ENCODE assay signal across 11 cellular contexts in genomic region chr3:110736332-110736731, GRCh38.
DNase-seq lines count a peak whose midpoint lies in the region; ATAC-seq and TF ChIP-seq lines count a peak whose summit lies in the region.
"Had no signal": no experiment of that assay in that cellular context is flagged by ENCODE, and none has a peak within 500 bp of the region (broad histone marks: within the 10 kb centered on the region; RNA-seq: fewer than 3 reads in every experiment).

No MANE protein-coding gene starts in this region.

- H3K4me1 ChIP-seq in right cardiac atrium (ENCODE audit: control insufficient read depth, insufficient read depth, low read length) (no peaks in the 10 kb centered on the region), suprapubic skin (no peaks in the 10 kb centered on the region)

- no peak for TF ChIP-seq POLR2A in suprapubic skin (IDR thresholded peaks at IDR 0.05)

- peak; percentile 95 for ATAC-seq in GM18519 (IDR thresholded peaks at IDR 0.05; ENCODE audit: low FRiP score, unreplicated experiment)
- ATAC-seq in GM21717 (IDR thresholded peaks at IDR 0.05; ENCODE audit: unreplicated experiment) = peak; percentile 80
- ATAC-seq in HG03342 (IDR thresholded peaks at IDR 0.05; ENCODE audit: unreplicated experiment) = peak; percentile 93
- ATAC-seq in right cardiac atrium = no peak

- H3K4me3 Mint-ChIP-seq in activated naive CD8-positive, alpha-beta T cell treated with anti-CD3 and anti-CD28 coated beads for 36 hours = no peak overlapping the region
- H3K4me3 Mint-ChIP-seq: activated naive CD8-positive, alpha-beta T cell had no signal

- 77% methylated on average over 1 of the region's 1 CpG for WGBS in right cardiac atrium
- WGBS in suprapubic skin = 58% methylated on average over 1 of the region's 1 CpG

- H3K27me3 ChIP-seq in right cardiac atrium (ENCODE audit: control insufficient read depth, insufficient read depth) = no peaks in the 10 kb centered on the region
- H3K27me3 ChIP-seq in suprapubic skin = no peaks in the 10 kb centered on the region

- no peaks in the 10 kb centered on the region for H3K36me3 ChIP-seq in suprapubic skin

- no peak overlapping the region for H3K27ac Mint-ChIP-seq in activated naive CD8-positive, alpha-beta T cell treated with anti-CD3 and anti-CD28 coated beads for 36 hours
- H3K27ac Mint-ChIP-seq: activated naive CD8-positive, alpha-beta T cell had no signal

- H3K4me3 ChIP-seq in right cardiac atrium (ENCODE audit: low read length) (no peak overlapping the region), suprapubic skin (no peak overlapping the region)

- H3K9me3 ChIP-seq in right cardiac atrium (ENCODE audit: control insufficient read depth, low read length) = no peaks in the 10 kb centered on the region
- H3K9me3 ChIP-seq in suprapubic skin = no peaks in the 10 kb centered on the region

- H3K9me3 Mint-ChIP-seq in activated naive CD8-positive, alpha-beta T cell treated with anti-CD3 and anti-CD28 coated beads for 36 hours = no peaks in the 10 kb centered on the region

- TF ChIP-seq EP300 in suprapubic skin (IDR thresholded peaks at IDR 0.05) = no peak

- peaks cover 2% of the 10 kb centered on the region for H3K4me1 Mint-ChIP-seq in activated naive CD8-positive, alpha-beta T cell treated with anti-CD3 and anti-CD28 coated beads for 36 hours

- H3K27me3 Mint-ChIP-seq in activated naive CD8-positive, alpha-beta T cell treated with anti-CD3 and anti-CD28 coated beads for 36 hours = peaks cover 3% of the 10 kb centered on the region
- H3K27me3 Mint-ChIP-seq: activated naive CD8-positive, alpha-beta T cell had no signal

- peak; percentile 68 for DNase-seq in OCI-M1 (lab: John Stamatoyannopoulos, UW)
- no peak for DNase-seq in right cardiac atrium
- DNase-seq in suprapubic skin (ENCODE audit: low spot score in 2 of 2) = no peak
- DNase-seq in activated naive CD8-positive, alpha-beta T cell treated with anti-CD3 and anti-CD28 coated beads for 36 hours = no peak
- DNase-seq in stimulated activated CD4-positive, alpha-beta T cell treated with anti-CD3 and anti-CD28 coated beads, Interleukin-15, amount 100 ng/mL, for 24 hours = no peak
- DNase-seq: NCI-H146 had no signal

- H3K36me3 Mint-ChIP-seq in activated naive CD8-positive, alpha-beta T cell treated with anti-CD3 and anti-CD28 coated beads for 36 hours = no peaks in the 10 kb centered on the region
- H3K36me3 Mint-ChIP-seq: activated naive CD8-positive, alpha-beta T cell had no signal

- no peak for TF ChIP-seq CTCF in suprapubic skin (IDR thresholded peaks at IDR 0.05)

- intact Hi-C loops in right cardiac atrium (cut with DNase I) = no loop called here

- H3K27ac ChIP-seq in right cardiac atrium (ENCODE audit: low read length) (no peak overlapping the region), suprapubic skin (no peak overlapping the region)
- H3K27ac ChIP-seq: C4-2B had no signal

Comparison
In these comparisons a context has a peak if more than half of its experiments do, and no peak if none do; other contexts are left out.
1. ATAC-seq: peak in GM18519 (single experiment), GM21717 (single experiment) and HG03342 (single experiment); none in right cardiac atrium (0 of 2).